Comparison of ENCODE assay signal across 27 cellular contexts in genomic region chr1:112717263-112717662, GRCh38.
"Had no signal": no experiment of that assay in that cellular context is flagged by ENCODE, and none has a peak within 500 bp of the region (broad histone marks: within the 10 kb centered on the region; RNA-seq: fewer than 3 reads in every experiment).

No MANE protein-coding gene starts in this region.

- H3K4me3 Mint-ChIP-seq: activated B cell treated with CpG ODN at 0.5 μM for 24 hours; activated naive CD8-positive, alpha-beta T cell treated with anti-CD3 and anti-CD28 coated beads for 36 hours; T-helper 17 cell had no signal

- H3K27me3 ChIP-seq: adrenal gland, ascending aorta, brain microvascular endothelial cell, dorsolateral prefrontal cortex had no signal

- H3K36me3 Mint-ChIP-seq: activated naive CD8-positive, alpha-beta T cell treated with anti-CD3 and anti-CD28 coated beads for 36 hours; naive thymus-derived CD4-positive, alpha-beta T cell had no signal

- H3K4me3 ChIP-seq: adrenal gland, ascending aorta, coronary artery, dorsolateral prefrontal cortex, spleen, thoracic aorta had no signal

- DNase-seq: activated B cell treated with CpG ODN at 0.5 μM for 24 hours; activated CD4-positive, alpha-beta T cell treated with anti-CD3 and anti-CD28 coated beads, Interleukin-2, amount 50 U/mL, for 4 hours; activated effector memory CD4-positive, alpha-beta T cell treated with Interleukin-2 at 50 U/mL for 16 hours; activated naive CD4-positive, alpha-beta T cell treated with Interleukin-2 at 50 U/mL for 16 hours; activated naive CD8-positive, alpha-beta T cell treated with anti-CD3 and anti-CD28 coated beads for 36 hours; brain microvascular endothelial cell; dorsolateral prefrontal cortex; effector memory CD4-positive, alpha-beta T cell; foreskin fibroblast; head of caudate nucleus; hippocampal formation; left cardiac atrium; left ventricle myocardium superior; naive thymus-derived CD4-positive, alpha-beta T cell; right cardiac atrium; spleen; stimulated activated naive CD4-positive, alpha-beta T cell treated with Interleukin-2 at 50 U/mL for 16 hours; T-helper 17 cell; T1000; trophoblast cell had no signal

- H3K27ac ChIP-seq: adrenal gland, ascending aorta, brain microvascular endothelial cell, coronary artery, dorsolateral prefrontal cortex, spleen, thoracic aorta had no signal

- H3K9me3 ChIP-seq: adrenal gland, ascending aorta, spleen, thoracic aorta had no signal

- H3K36me3 ChIP-seq: adrenal gland, ascending aorta, brain microvascular endothelial cell, spleen, thoracic aorta had no signal

- H3K27ac Mint-ChIP-seq: activated B cell treated with CpG ODN at 0.5 μM for 24 hours; activated naive CD8-positive, alpha-beta T cell treated with anti-CD3 and anti-CD28 coated beads for 36 hours; naive thymus-derived CD4-positive, alpha-beta T cell had no signal

- H3K9me3 Mint-ChIP-seq: activated B cell treated with CpG ODN at 0.5 μM for 24 hours; activated naive CD8-positive, alpha-beta T cell treated with anti-CD3 and anti-CD28 coated beads for 36 hours; naive thymus-derived CD4-positive, alpha-beta T cell had no signal

- FAIRE-seq: endothelial cell of umbilical vein, keratinocyte, urothelium cell line had no signal
